In genomic region chr18:78145096-78145495, GRCh38 we compare ENCODE assay signal across 25 cellular contexts.
"Had no signal": no experiment of that assay in that cellular context is flagged by ENCODE, and none has a peak within 500 bp of the region (broad histone marks: within the 10 kb centered on the region; RNA-seq: fewer than 3 reads in every experiment).

No MANE protein-coding gene starts in this region.

- H3K9me3 ChIP-seq: sigmoid colon, thyroid gland had no signal

- H3K36me3 Mint-ChIP-seq: activated naive CD8-positive, alpha-beta T cell; brain; natural killer cell treated with Interleukin-12 subunit alpha and Interleukin-12 subunit beta and Interleukin-15 and Interleukin-18, amount 100 ng/mL, for 72 hours; stimulated activated naive B cell treated with anti-CD40 and anti-IgM and Interleukin-4, amounts not matched to agents 10 μg/mL and 1 μg/mL and 100 μg/mL, for 72 hours had no signal

- H3K4me1 ChIP-seq: gastroesophageal sphincter, sigmoid colon, stomach had no signal

- H3K4me3 Mint-ChIP-seq: activated naive CD8-positive, alpha-beta T cell; brain; effector memory CD8-positive, alpha-beta T cell; natural killer cell treated with Interleukin-12 subunit alpha and Interleukin-12 subunit beta and Interleukin-15 and Interleukin-18, amount 100 ng/mL, for 72 hours; stimulated activated naive B cell treated with anti-CD40 and anti-IgM and Interleukin-4, amounts not matched to agents 10 μg/mL and 1 μg/mL and 100 μg/mL, for 72 hours; T-helper 17 cell had no signal

- H3K27me3 ChIP-seq: sigmoid colon, thyroid gland had no signal

- H3K9me3 Mint-ChIP-seq: effector memory CD8-positive, alpha-beta T cell; natural killer cell treated with Interleukin-12 subunit alpha and Interleukin-12 subunit beta and Interleukin-15 and Interleukin-18, amount 100 ng/mL, for 72 hours had no signal

- H3K4me3 ChIP-seq: gastroesophageal sphincter, hepatocyte, sigmoid colon, smooth muscle cell, stomach, thyroid gland had no signal

- H3K4me1 Mint-ChIP-seq: stimulated activated naive B cell treated with anti-CD40 and anti-IgM and Interleukin-4, amounts not matched to agents 10 μg/mL and 1 μg/mL and 100 μg/mL, for 72 hours; T-helper 17 cell had no signal

- H3K36me3 ChIP-seq: gastroesophageal sphincter, sigmoid colon, stomach, thyroid gland, WERI-Rb-1 had no signal

- H3K27ac ChIP-seq: gastroesophageal sphincter, hepatocyte, sigmoid colon, stomach, thyroid gland, WERI-Rb-1 had no signal

- H3K27me3 Mint-ChIP-seq: activated naive CD8-positive, alpha-beta T cell; natural killer cell treated with Interleukin-12 subunit alpha and Interleukin-12 subunit beta and Interleukin-15 and Interleukin-18, amount 100 ng/mL, for 72 hours had no signal

- H3K27ac Mint-ChIP-seq: activated naive CD8-positive, alpha-beta T cell; brain; effector memory CD8-positive, alpha-beta T cell; natural killer cell treated with Interleukin-12 subunit alpha and Interleukin-12 subunit beta and Interleukin-15 and Interleukin-18, amount 100 ng/mL, for 72 hours; stimulated activated naive B cell treated with anti-CD40 and anti-IgM and Interleukin-4, amounts not matched to agents 10 μg/mL and 1 μg/mL and 100 μg/mL, for 72 hours; T-helper 17 cell had no signal

- DNase-seq: activated CD4-positive, alpha-beta T cell treated with anti-CD3 and anti-CD28 coated beads for 48 hours; activated CD4-positive, alpha-beta T cell treated with anti-CD3 and anti-CD28 coated beads, Interleukin-2, amount 50 U/mL, for 48 hours; activated CD8-positive, alpha-beta memory T cell treated with anti-CD3 and anti-CD28 coated beads for 24 hours; activated effector memory CD4-positive, alpha-beta T cell treated with Interleukin-2 at 50 U/mL for 16 hours; activated naive CD4-positive, alpha-beta T cell treated with Interleukin-2 at 50 U/mL for 16 hours; aorta; cortex of kidney; effector memory CD8-positive, alpha-beta T cell; erythroblast; islet precursor cell; mesendoderm; sigmoid colon; stimulated activated CD4-positive, alpha-beta T cell treated with anti-CD3 and anti-CD28 coated beads, Interleukin-1b, Interleukin-23, amount 100 ng/mL, for 48 hours; stimulated activated naive B cell treated with anti-CD40 and anti-IgM and Interleukin-4, amounts not matched to agents 10 μg/mL and 1 μg/mL and 100 μg/mL, for 72 hours; stomach; T-helper 17 cell; T1000; WERI-Rb-1 had no signal
